In genomic region chr2:130230907-130231306, GRCh38 we compare ENCODE assay signal across 4 cellular contexts. TPM values are rescaled to one million over a fixed set of nuclear protein-coding genes. Genes with fewer than 3 reads are reported as not detected.
"Had no signal": no experiment of that assay in that cellular context is flagged by ENCODE, and none has a peak within 500 bp of the region (broad histone marks: within the 10 kb centered on the region; RNA-seq: fewer than 3 reads in every experiment).

No MANE protein-coding gene starts in this region.

RNA-seq across cellular contexts. Expression of gene TUBA3E, which starts 32.7 kb away (rescaled TPM):
- total RNA-seq: GM23248, H1, H7, HFFc6 had no signal
- polyA plus RNA-seq: GM23248, H1 had no signal
